ENCODE assay signal across 21 cellular contexts in genomic region chr1:148379170-148379500, GRCh38.
DNase-seq lines count a peak whose midpoint lies in the region; TF ChIP-seq lines count a peak whose summit lies in the region.
"Had no signal": no experiment of that assay in that cellular context is flagged by ENCODE, and none has a peak within 500 bp of the region (broad histone marks: within the 10 kb centered on the region; RNA-seq: fewer than 3 reads in every experiment).

No MANE protein-coding gene starts in this region.

- no peaks in the 10 kb centered on the region for H3K9me3 Mint-ChIP-seq in nephron progenitor cell
- H3K9me3 Mint-ChIP-seq: CD8-positive, alpha-beta memory T cell had no signal

- peak overlapping the region; percentile 58 for H3K4me3 ChIP-seq in HUES64 (ENCODE audit: low read length)
- peak overlapping the region; percentile 70; the same call in 1 of the 2 replicates for H3K4me3 ChIP-seq in iPS DF 6.9 (ENCODE audit: low read length)
- H3K4me3 ChIP-seq: body of pancreas, colonic mucosa, ovary, right lobe of liver, SK-N-MC had no signal

- H3K27ac Mint-ChIP-seq in nephron progenitor cell: no peak overlapping the region

- H3K4me3 Mint-ChIP-seq in nephron progenitor cell: peak overlapping the region; percentile 66

- H3K27ac ChIP-seq in HUES64 (ENCODE audit: low read depth, low read length) (no peak overlapping the region), iPS DF 6.9 (ENCODE audit: low read length) (no peak overlapping the region)
- H3K27ac ChIP-seq: body of pancreas, colonic mucosa, ovary, right lobe of liver, SK-N-MC, VCaP had no signal

- H3K9me3 ChIP-seq in HUES64 (ENCODE audit: insufficient read depth, low read depth, low read length) (no peaks in the 10 kb centered on the region), iPS DF 6.9 (ENCODE audit: control insufficient read depth, insufficient read depth, low read length) (no peaks in the 10 kb centered on the region)
- H3K9me3 ChIP-seq: body of pancreas, colonic mucosa, ovary, right lobe of liver had no signal

- H3K36me3 Mint-ChIP-seq in nephron progenitor cell (ENCODE audit: low read depth): no peaks in the 10 kb centered on the region

- WGBS in HUES64: 65% methylated on average over 22 of the region's 22 CpGs
- no CpG with 5 or more reads among the region's 22 CpGs for WGBS in iPS DF 6.9 (ENCODE audit: insufficient coverage, insufficient read length)

- H3K4me1 ChIP-seq in HUES64 (ENCODE audit: insufficient read depth, low read length): no peaks in the 10 kb centered on the region
- no peaks in the 10 kb centered on the region for H3K4me1 ChIP-seq in iPS DF 6.9 (ENCODE audit: control insufficient read depth, insufficient read depth, low read length)
- H3K4me1 ChIP-seq: body of pancreas, colonic mucosa, right lobe of liver had no signal

- peaks cover 20% of the 10 kb centered on the region for H3K4me1 Mint-ChIP-seq in nephron progenitor cell

- H3K36me3 ChIP-seq in HUES64 (ENCODE audit: insufficient read depth, low read length) (no peaks in the 10 kb centered on the region), iPS DF 6.9 (ENCODE audit: control insufficient read depth, insufficient read depth, low read length) (no peaks in the 10 kb centered on the region)
- H3K36me3 ChIP-seq: colonic mucosa, ovary, right lobe of liver had no signal

- H3K27me3 ChIP-seq in HUES64 (ENCODE audit: insufficient read depth, low read length): peaks cover 4% of the 10 kb centered on the region; the same call in 1 of the 2 replicates
- H3K27me3 ChIP-seq in iPS DF 6.9 (ENCODE audit: control insufficient read depth, insufficient read depth, low read length): no peaks in the 10 kb centered on the region
- H3K27me3 ChIP-seq: body of pancreas, colonic mucosa, ovary, right lobe of liver had no signal

- TF ChIP-seq CTCF in nephron progenitor cell (IDR thresholded peaks at IDR 0.05): no peak

- DNase-seq in CD1c-positive myeloid dendritic cell (ENCODE audit: extremely low spot score): peak; percentile 18
- DNase-seq in iPS DF 6.9 (ENCODE audit: low read depth, low spot score): no peak
- no peak for DNase-seq in nephron progenitor cell
- DNase-seq in NCI-H82 treated with DMSO at 0.1 percent for 48 hours (lab: John Stamatoyannopoulos, UW; ENCODE audit: unreplicated experiment): no peak
- DNase-seq in activated effector memory CD4-positive, alpha-beta T cell treated with Interleukin-2 at 50 U/mL for 16 hours: no peak
- DNase-seq in NCI-H1092 treated with DMSO at 0.1 percent for 48 hours (lab: John Stamatoyannopoulos, UW): no peak
- no peak for DNase-seq in AML-193 (lab: John Stamatoyannopoulos, UW)
- DNase-seq: activated CD4-positive, alpha-beta T cell treated with anti-CD3 and anti-CD28 coated beads, Interleukin-2, amount 50 U/mL, for 48 hours; activated naive CD4-positive, alpha-beta T cell treated with anti-CD3 and anti-CD28 coated beads, Interleukin-2, amount 50 U/mL, for 16 hours; activated T-cell treated with anti-CD3 and anti-CD28 coated beads for 4 hours; body of pancreas; CD8-positive, alpha-beta memory T cell; colonic mucosa; islet precursor cell; NCI-H2107; NCI-H510A treated with DMSO at 0.1 percent for 48 hours; ovary; right lobe of liver had no signal

- H3K9ac ChIP-seq in HUES64 (ENCODE audit: low read depth, low read length): peak overlapping the region; percentile 29; the same call in 1 of the 2 replicates

- H3K27me3 Mint-ChIP-seq in nephron progenitor cell (ENCODE audit: low read depth, poor library complexity): peaks cover 38% of the 10 kb centered on the region
- H3K27me3 Mint-ChIP-seq: CD8-positive, alpha-beta memory T cell had no signal
